ENCODE assay signal across 31 cellular contexts in genomic region chr16:22306788-22307187, GRCh38.
"Had no signal": no experiment of that assay in that cellular context is flagged by ENCODE, and none has a peak within 500 bp of the region (broad histone marks: within the 10 kb centered on the region; RNA-seq: fewer than 3 reads in every experiment).

No MANE protein-coding gene starts in this region.

- H3K4me3 ChIP-seq: ascending aorta, breast epithelium, cardiac muscle cell, colonic mucosa, esophagus squamous epithelium, gastroesophageal sphincter had no signal

- DNase-seq: activated CD4-positive, alpha-beta memory T cell treated with anti-CD3 and anti-CD28 coated beads, Interleukin-2, amount 10 ng/mL, durations not matched to agents 7 days and 5 days; activated CD4-positive, alpha-beta T cell treated with anti-CD3 and anti-CD28 coated beads for 1 hour; activated CD4-positive, alpha-beta T cell treated with anti-CD3 and anti-CD28 coated beads for 4 hours; activated CD4-positive, alpha-beta T cell treated with anti-CD3 and anti-CD28 coated beads, Interleukin-2, amount 10 ng/mL, durations not matched to agents 7 days and 5 days; activated CD4-positive, alpha-beta T cell treated with anti-CD3 and anti-CD28 coated beads, Interleukin-2, amount 50 U/mL, for 4 hours; activated CD4-positive, CD25-positive, alpha-beta regulatory T cell; activated CD8-positive, alpha-beta memory T cell treated with anti-CD3 and anti-CD28 coated beads, Interleukin-2, amount 50 U/mL, for 48 hours; activated gamma-delta T cell; activated naive CD4-positive, alpha-beta T cell; activated naive CD4-positive, alpha-beta T cell treated with anti-CD3 and anti-CD28 coated beads, Interleukin-2, amount 10 ng/mL, durations not matched to agents 7 days and 5 days; activated naive CD8-positive, alpha-beta T cell treated with anti-CD3 and anti-CD28 coated beads, Interleukin-2, amount 10 ng/mL, durations not matched to agents 7 days and 5 days; activated T-cell treated with anti-CD3 and anti-CD28 coated beads for 4 hours; activated T-cell treated with anti-CD3 and anti-CD28 coated beads, Interleukin-2, amount 50 U/mL, for 24 hours; activated T-cell treated with anti-CD3 and anti-CD28 coated beads, Interleukin-2, amount 50 U/mL, for 72 hours; central memory CD4-positive, alpha-beta T cell; cerebellar nuclear complex; colonic mucosa; effector CD8-positive, alpha-beta T cell; esophagus squamous epithelium; foreskin melanocyte; SW 1271; T-cell; T1000 had no signal

- H3K27me3 ChIP-seq: ascending aorta, breast epithelium, cardiac muscle cell, colonic mucosa, esophagus squamous epithelium, gastroesophageal sphincter had no signal

- FAIRE-seq: endometrium, endothelial cell of umbilical vein had no signal

- ATAC-seq: activated naive CD4-positive, alpha-beta T cell treated with anti-CD3 and anti-CD28 coated beads, Interleukin-2, amount 50 U/mL, for 72 hours; activated T-cell treated with anti-CD3 and anti-CD28 coated beads, Interleukin-2, amount 50 U/mL, for 72 hours; gastroesophageal sphincter had no signal

- H3K27ac ChIP-seq: ascending aorta, breast epithelium, cardiac muscle cell, colonic mucosa, epithelial cell of prostate, esophagus squamous epithelium, gastroesophageal sphincter had no signal

- H3K9me3 ChIP-seq: ascending aorta, breast epithelium, colonic mucosa, esophagus squamous epithelium, gastroesophageal sphincter had no signal

- H3K36me3 ChIP-seq: breast epithelium, colonic mucosa had no signal

- H3K4me1 ChIP-seq: ascending aorta, breast epithelium, colonic mucosa, gastroesophageal sphincter had no signal
